In the genomic region with DNA sequence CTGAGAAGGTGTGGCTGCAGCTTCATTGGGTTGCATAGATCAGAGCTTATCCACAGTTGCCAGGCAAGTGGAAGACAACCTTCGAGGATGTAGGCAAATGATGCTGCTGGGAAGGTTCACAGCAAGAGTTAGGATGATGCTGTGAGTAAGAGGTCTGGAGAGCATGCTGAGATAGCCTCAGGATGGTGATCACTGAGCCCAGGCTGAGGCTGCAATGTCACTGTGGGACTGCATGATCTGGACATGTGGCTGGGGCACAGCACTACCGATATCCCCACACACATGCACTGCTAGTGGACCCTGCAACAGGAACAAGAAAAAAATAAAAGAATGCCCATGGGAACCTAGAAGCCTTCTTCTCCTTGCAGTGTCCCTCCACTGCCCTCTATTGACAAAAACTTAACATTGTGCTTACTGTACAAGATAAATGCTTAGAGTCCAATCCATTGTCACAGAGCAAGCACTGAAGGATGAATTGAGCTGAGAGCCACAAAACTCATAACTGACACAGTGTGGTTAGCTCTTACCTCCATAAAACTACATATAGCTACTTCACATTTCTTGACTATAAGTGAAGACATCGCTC, we compare ENCODE assay signal across 8 cellular contexts.
A peak's percentile ranks its signal among the peaks of the same experiment; 100 is the strongest.
DNase-seq lines count a peak whose midpoint lies in the region; ATAC-seq lines count a peak whose summit lies in the region.

No MANE protein-coding gene starts in this region.

- no peaks in the 10 kb centered on the region for H3K4me1 ChIP-seq in iPS DF 6.9 (ENCODE audit: control insufficient read depth, insufficient read depth, low read length)

- H3K4me3 Mint-ChIP-seq in activated CD8-positive, alpha-beta T cell treated with anti-CD3 and anti-CD28 coated beads, Interleukin-2, amount 10 ng/mL, durations not matched to agents 7 days and 5 days = no peak overlapping the region

- no CpG with 5 or more reads among the region's 3 CpGs for WGBS in iPS DF 6.9 (ENCODE audit: insufficient coverage, insufficient read length)

- no peak overlapping the region for H3K27ac ChIP-seq in iPS DF 6.9 (ENCODE audit: low read length)

- H3K4me3 ChIP-seq in iPS DF 6.9 (ENCODE audit: low read length) = no peak overlapping the region

- DNase-seq in COLO829 (ENCODE audit: low spot score) (peak; percentile 12), NCI-H2107 (lab: John Stamatoyannopoulos, UW) (peak; percentile 8), iPS DF 6.9 (ENCODE audit: low read depth, low spot score) (peak; percentile 11), stromal cell of bone marrow (ENCODE audit: low read depth) (peak; percentile 38)
- peak; percentile 22 for DNase-seq in activated CD8-positive, alpha-beta T cell treated with anti-CD3 and anti-CD28 coated beads, Interleukin-2, amount 10 ng/mL, durations not matched to agents 7 days and 5 days
- DNase-seq in stimulated activated CD4-positive, alpha-beta T cell treated with anti-CD3 and anti-CD28 coated beads, Interleukin-12 subunit alpha, Interleukin-12 subunit beta, amount 100 ng/mL, for 4 hours = no peak

- H3K9me3 Mint-ChIP-seq in activated CD8-positive, alpha-beta T cell treated with anti-CD3 and anti-CD28 coated beads, Interleukin-2, amount 10 ng/mL, durations not matched to agents 7 days and 5 days (ENCODE audit: insufficient read depth) = no peaks in the 10 kb centered on the region

- H3K4me1 Mint-ChIP-seq in activated CD8-positive, alpha-beta T cell treated with anti-CD3 and anti-CD28 coated beads, Interleukin-2, amount 10 ng/mL, durations not matched to agents 7 days and 5 days (ENCODE audit: low read depth) = no peaks in the 10 kb centered on the region

- POLR2A ChIA-PET in activated CD8-positive, alpha-beta T cell treated with anti-CD3 and anti-CD28 coated beads, Interleukin-2, amount 10 ng/mL, durations not matched to agents 7 days and 5 days (lab: Charles Lee) = no interaction called here

- no peaks in the 10 kb centered on the region for H3K36me3 ChIP-seq in iPS DF 6.9 (ENCODE audit: control insufficient read depth, insufficient read depth, low read length)

- no peaks in the 10 kb centered on the region for H3K27me3 ChIP-seq in iPS DF 6.9 (ENCODE audit: control insufficient read depth, insufficient read depth, low read length)

- no peak overlapping the region for H3K27ac Mint-ChIP-seq in activated CD8-positive, alpha-beta T cell treated with anti-CD3 and anti-CD28 coated beads, Interleukin-2, amount 10 ng/mL, durations not matched to agents 7 days and 5 days

- ATAC-seq in GM18520 (IDR thresholded peaks at IDR 0.05; ENCODE audit: unreplicated experiment) (peak; percentile 64), HG02981 (IDR thresholded peaks at IDR 0.05; ENCODE audit: unreplicated experiment) (peak; percentile 75)
- ATAC-seq in activated CD8-positive, alpha-beta T cell treated with anti-CD3 and anti-CD28 coated beads, Interleukin-2, amount 10 ng/mL, durations not matched to agents 7 days and 5 days = peak; percentile 55

- CTCF ChIA-PET in activated CD8-positive, alpha-beta T cell treated with anti-CD3 and anti-CD28 coated beads, Interleukin-2, amount 10 ng/mL, durations not matched to agents 7 days and 5 days (lab: Charles Lee) = interaction anchor here (0.6 to 5.4 kb wide), 17 partner anchors 9 to 953 kb away, joined by 3 to 31 read pairs (median 3); partner anchors contain the start of genes CNKSR2 and MBTPS2

- no peaks in the 10 kb centered on the region for H3K36me3 Mint-ChIP-seq in activated CD8-positive, alpha-beta T cell treated with anti-CD3 and anti-CD28 coated beads, Interleukin-2, amount 10 ng/mL, durations not matched to agents 7 days and 5 days (ENCODE audit: low read depth)

- H3K27me3 Mint-ChIP-seq in activated CD8-positive, alpha-beta T cell treated with anti-CD3 and anti-CD28 coated beads, Interleukin-2, amount 10 ng/mL, durations not matched to agents 7 days and 5 days (ENCODE audit: low read depth) = no peaks in the 10 kb centered on the region

- H3K9me3 ChIP-seq in iPS DF 6.9 (ENCODE audit: control insufficient read depth, insufficient read depth, low read length) = no peaks in the 10 kb centered on the region
